18 cellular contexts compared by ENCODE assay signal in genomic region chr11:122755409-122755808, GRCh38.
DNase-seq lines count a peak whose midpoint lies in the region; ATAC-seq, FAIRE-seq and TF ChIP-seq lines count a peak whose summit lies in the region.
"Had no signal": no experiment of that assay in that cellular context is flagged by ENCODE, and none has a peak within 500 bp of the region (broad histone marks: within the 10 kb centered on the region; RNA-seq: fewer than 3 reads in every experiment).

No MANE protein-coding gene starts in this region.

- H3K9ac ChIP-seq in OCI-LY3 (ENCODE audit: low read length): peak overlapping the region; percentile 76

- H3K4me3 ChIP-seq in OCI-LY3 (ENCODE audit: low read length): peak overlapping the region; percentile 78
- H3K4me3 ChIP-seq: prostate gland, thoracic aorta had no signal

- peaks cover 34% of the 10 kb centered on the region for H3K4me1 ChIP-seq in OCI-LY3 (ENCODE audit: low read length)
- H3K4me1 ChIP-seq: prostate gland had no signal

- TF ChIP-seq CTCF in CD14-positive monocyte (IDR thresholded peaks at IDR 0.05): no peak
- TF ChIP-seq CTCF in OCI-LY3 (IDR thresholded peaks at IDR 0.05; ENCODE audit: low read depth, low read length): no peak
- no peak for TF ChIP-seq CTCF in chondrocyte (IDR thresholded peaks at IDR 0.05)

- peaks cover 7% of the 10 kb centered on the region for H3K27me3 ChIP-seq in OCI-LY3 (ENCODE audit: low read depth, low read length)

- no peaks in the 10 kb centered on the region for H3K79me2 ChIP-seq in OCI-LY3 (ENCODE audit: low read length)

- ATAC-seq in left lobe of liver (peak; percentile 65), HG02884 (IDR thresholded peaks at IDR 0.05; ENCODE audit: unreplicated experiment) (no peak), HG03139 (IDR thresholded peaks at IDR 0.05; ENCODE audit: unreplicated experiment) (no peak)
- ATAC-seq: esophagus mucosa had no signal

- H3K9me3 ChIP-seq in OCI-LY3 (ENCODE audit: insufficient read depth, low read length): no peaks in the 10 kb centered on the region
- H3K9me3 ChIP-seq: prostate gland, thoracic aorta had no signal

- peak overlapping the region; percentile 100 for H3K4me2 ChIP-seq in OCI-LY3 (ENCODE audit: low read length)

- DNase-seq in CD14-positive monocyte (ENCODE audit: low spot score): no peak
- no peak for DNase-seq in GM12892 (ENCODE audit: insufficient read length)
- no peak for DNase-seq in left lobe of liver (ENCODE audit: low spot score)
- no peak for DNase-seq in HuH-7 (ENCODE audit: low spot score)
- no peak for DNase-seq in chondrocyte (ENCODE audit: low spot score)
- DNase-seq: activated CD4-positive, alpha-beta T cell treated with anti-CD3 and anti-CD28 coated beads, Interleukin-2, amount 50 U/mL, for 1 hour; anterior cingulate cortex; head of caudate nucleus; IMR-90; NCI-H526 had no signal

- no peaks in the 10 kb centered on the region for H3K9me3 Mint-ChIP-seq in CD14-positive monocyte
- no peaks in the 10 kb centered on the region for H3K9me3 Mint-ChIP-seq in chondrocyte (ENCODE audit: low read depth)

- intact Hi-C loops in CD14-positive monocyte (cut with micrococcal nuclease): loop anchor here (2.0 to 10.0 kb wide), 3 partner anchors 71 to 127 kb away; no protein-coding TSS in a partner anchor

- peak; percentile 90 for FAIRE-seq in GM12892 (lab: Jason Lieb, UNC)
- FAIRE-seq: G401.6, GM19239 had no signal

- peak overlapping the region; percentile 58; the same call in 1 of the 2 replicates for H2AFZ ChIP-seq in OCI-LY3 (ENCODE audit: low read depth, low read length)

- H3K27ac ChIP-seq in OCI-LY3 (ENCODE audit: low read length): peak overlapping the region; percentile 74
- H3K27ac ChIP-seq: prostate gland, thoracic aorta had no signal

- H3K36me3 ChIP-seq in OCI-LY3 (replicated peaks; ENCODE audit: low read depth, low read length): no peaks in the 10 kb centered on the region
- H3K36me3 ChIP-seq: prostate gland, thoracic aorta had no signal

- no peaks in the 10 kb centered on the region for H4K20me1 ChIP-seq in OCI-LY3 (ENCODE audit: insufficient read depth, low read length)

- H3K27me3 Mint-ChIP-seq in CD14-positive monocyte (ENCODE audit: low read depth in 3 of 3): peaks cover 0 to 3% (median 1%) of the 10 kb centered on the region in 3 donors
- H3K27me3 Mint-ChIP-seq in chondrocyte (ENCODE audit: low read depth): no peaks in the 10 kb centered on the region

- H3K36me3 Mint-ChIP-seq in CD14-positive monocyte (peaks cover 7 to 14% of the 10 kb centered on the region in 2 donors), chondrocyte (ENCODE audit: low read depth) (no peaks in the 10 kb centered on the region)

- H3K4me3 Mint-ChIP-seq in CD14-positive monocyte: no peak overlapping the region
- no peak overlapping the region for H3K4me3 Mint-ChIP-seq in chondrocyte (ENCODE audit: unreplicated experiment)

- peak overlapping the region; percentile 13 to 95 (median 86) for H3K27ac Mint-ChIP-seq in CD14-positive monocyte
- no peak overlapping the region for H3K27ac Mint-ChIP-seq in chondrocyte (ENCODE audit: unreplicated experiment)

- H3K4me1 Mint-ChIP-seq in CD14-positive monocyte (peaks cover 39% of the 10 kb centered on the region), chondrocyte (ENCODE audit: low read depth) (peaks cover 8% of the 10 kb centered on the region)

- no peak for TF ChIP-seq POLR2A in GM12892 (IDR thresholded peaks at IDR 0.05; ENCODE audit: low read depth, low read length)
